ENCODE assay signal across 25 cellular contexts in the genomic region with DNA sequence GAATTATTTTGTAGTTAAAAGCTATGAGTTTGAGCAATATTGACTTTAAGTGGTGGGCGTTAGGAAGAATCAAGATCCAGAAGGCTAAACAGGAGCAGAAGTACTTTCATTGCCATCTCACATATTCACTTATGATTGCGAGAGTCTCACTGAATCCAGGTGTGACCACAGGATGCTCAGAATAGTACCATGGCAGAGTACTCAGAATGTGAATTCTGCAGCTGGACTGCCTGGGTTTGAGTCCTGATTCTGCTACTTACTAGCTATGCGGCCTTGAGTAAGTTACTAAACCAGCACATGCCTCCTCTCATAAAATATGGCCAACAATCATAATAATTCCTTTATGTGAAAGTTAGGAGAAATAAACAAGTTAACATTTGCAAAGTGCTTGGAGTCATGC.
"Had no signal": no experiment of that assay in that cellular context is flagged by ENCODE, and none has a peak within 500 bp of the region (broad histone marks: within the 10 kb centered on the region; RNA-seq: fewer than 3 reads in every experiment).

No MANE protein-coding gene starts in this region.

- H3K36me3 ChIP-seq: esophagus muscularis mucosa, esophagus squamous epithelium, gastrocnemius medialis, gastroesophageal sphincter, heart left ventricle, heart right ventricle had no signal

- H3K27ac ChIP-seq: coronary artery, epithelial cell of prostate, esophagus muscularis mucosa, esophagus squamous epithelium, foreskin keratinocyte, gastrocnemius medialis, gastroesophageal sphincter, heart left ventricle, heart right ventricle, hepatocyte had no signal

- ATAC-seq: effector memory CD8-positive, alpha-beta T cell; esophagus mucosa; gastrocnemius medialis; gastroesophageal sphincter; heart left ventricle; heart right ventricle had no signal

- DNase-seq: cortex of kidney; dermis blood vessel endothelial cell; dorsolateral prefrontal cortex; effector CD4-positive, alpha-beta T cell; effector CD8-positive, alpha-beta T cell; effector memory CD4-positive, alpha-beta T cell; effector memory CD8-positive, alpha-beta T cell; endodermal cell; erythroblast; esophagus squamous epithelium; foreskin fibroblast; foreskin melanocyte; gastrocnemius medialis; glutamatergic neuron; head of caudate nucleus; heart left ventricle; heart right ventricle; hippocampal formation had no signal

- H2AFZ ChIP-seq: hepatocyte had no signal

- H3K4me2 ChIP-seq: hepatocyte had no signal

- H3K27me3 ChIP-seq: dorsolateral prefrontal cortex, esophagus muscularis mucosa, esophagus squamous epithelium, foreskin keratinocyte, gastrocnemius medialis, gastroesophageal sphincter, heart left ventricle, hepatocyte had no signal

- H3K4me1 ChIP-seq: esophagus squamous epithelium, foreskin keratinocyte, gastrocnemius medialis, gastroesophageal sphincter, heart left ventricle, heart right ventricle had no signal

- H3K9me3 ChIP-seq: esophagus muscularis mucosa, esophagus squamous epithelium, gastrocnemius medialis, gastroesophageal sphincter, heart right ventricle had no signal

- H3K4me3 ChIP-seq: coronary artery, dorsolateral prefrontal cortex, esophagus muscularis mucosa, esophagus squamous epithelium, gastrocnemius medialis, gastroesophageal sphincter, heart left ventricle, heart right ventricle, hepatocyte had no signal

- H3K79me2 ChIP-seq: hepatocyte had no signal
